27 cellular contexts compared by ENCODE assay signal in the genomic region with DNA sequence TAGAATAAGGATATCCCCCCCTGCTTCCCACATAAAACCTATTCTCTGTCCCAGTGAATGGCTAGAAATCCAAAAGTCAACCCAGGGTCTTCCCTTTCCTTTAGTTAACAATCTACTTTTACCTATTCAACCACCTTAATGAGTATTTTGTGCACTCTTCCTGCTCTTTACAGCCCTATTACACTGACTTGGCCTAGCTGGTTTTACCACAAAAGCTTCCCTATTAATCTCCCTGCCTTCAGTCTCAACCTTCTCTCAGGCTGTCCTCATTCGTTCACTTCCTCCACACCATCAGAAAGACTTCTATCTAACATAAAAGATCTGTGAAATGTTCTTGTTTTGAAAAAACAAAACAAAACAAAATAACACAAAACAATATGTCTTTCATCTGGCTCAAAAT. TPM values are rescaled to one million over a fixed set of nuclear protein-coding genes. Genes with fewer than 3 reads are reported as not detected.
DNase-seq lines count a peak whose midpoint lies in the region; FAIRE-seq and TF ChIP-seq lines count a peak whose summit lies in the region.
"Had no signal": no experiment of that assay in that cellular context is flagged by ENCODE, and none has a peak within 500 bp of the region (broad histone marks: within the 10 kb centered on the region; RNA-seq: fewer than 3 reads in every experiment).

No MANE protein-coding gene starts in this region.

- no peaks in the 10 kb centered on the region for H3K27me3 ChIP-seq in prostate gland (replicated peaks; ENCODE audit: insufficient read depth)
- H3K27me3 ChIP-seq: adrenal gland, body of pancreas, left lung, upper lobe of left lung had no signal

- H3K4me1 Mint-ChIP-seq in Calu3 (ENCODE audit: low read depth, unreplicated experiment), result peaks cover 19% of the 10 kb centered on the region
- H3K4me1 Mint-ChIP-seq in dendritic cell treated with granulocyte-macrophage colony-stimulating factor and Interleukin-4, amounts not matched to agents 40 ng/mL and 50 ng/mL, for 4 days (ENCODE audit: low read depth), result peaks cover 64% of the 10 kb centered on the region
- H3K4me1 Mint-ChIP-seq: naive B cell; stimulated activated effector memory CD8-positive, alpha-beta T cell treated with anti-CD3 and anti-CD28 coated beads, Interleukin-12 subunit alpha, Interleukin-12 subunit beta, amount 100 ng/mL, for 72 hours had no signal

- no peak for TF ChIP-seq POLR2A in prostate gland (IDR thresholded peaks at IDR 0.05)

- H3K4me3 Mint-ChIP-seq in Calu3 (ENCODE audit: low read depth, unreplicated experiment), result no peak overlapping the region
- H3K4me3 Mint-ChIP-seq in dendritic cell treated with granulocyte-macrophage colony-stimulating factor and Interleukin-4, amounts not matched to agents 40 ng/mL and 50 ng/mL, for 4 days, result no peak overlapping the region
- H3K4me3 Mint-ChIP-seq: activated naive CD4-positive, alpha-beta T cell treated with anti-CD3 and anti-CD28 coated beads, Interleukin-2, amount 10 ng/mL, durations not matched to agents 7 days and 5 days; naive B cell; stimulated activated effector memory CD8-positive, alpha-beta T cell treated with anti-CD3 and anti-CD28 coated beads, Interleukin-12 subunit alpha, Interleukin-12 subunit beta, amount 100 ng/mL, for 72 hours; T-cell had no signal

- in situ Hi-C loops in G401 (cut with HindIII; ENCODE audit: low sequenced_read_pairs), result no loop called here

- no peaks in the 10 kb centered on the region for H3K9me3 Mint-ChIP-seq in Calu3 (ENCODE audit: low read depth, unreplicated experiment)
- H3K9me3 Mint-ChIP-seq in dendritic cell treated with granulocyte-macrophage colony-stimulating factor and Interleukin-4, amounts not matched to agents 40 ng/mL and 50 ng/mL, for 4 days, result no peaks in the 10 kb centered on the region
- H3K9me3 Mint-ChIP-seq: activated naive CD4-positive, alpha-beta T cell treated with anti-CD3 and anti-CD28 coated beads, Interleukin-2, amount 10 ng/mL, durations not matched to agents 7 days and 5 days; stimulated activated effector memory CD8-positive, alpha-beta T cell treated with anti-CD3 and anti-CD28 coated beads, Interleukin-12 subunit alpha, Interleukin-12 subunit beta, amount 100 ng/mL, for 72 hours had no signal

- DNase-seq in Calu3, result no peak
- no peak for DNase-seq in GM19239 (ENCODE audit: insufficient read length, low spot score)
- DNase-seq in prostate gland (ENCODE audit: low spot score), result peak; percentile 20
- no peak for DNase-seq in G401 (ENCODE audit: low spot score)
- no peak for DNase-seq in head of caudate nucleus
- no peak for DNase-seq in kidney glomerular epithelial cell (lab: John Stamatoyannopoulos, UW)
- DNase-seq: activated CD4-positive, alpha-beta T cell treated with anti-CD3 and anti-CD28 coated beads, Interleukin-2, amount 50 U/mL, for 4 hours; activated CD4-positive, CD25-positive, alpha-beta regulatory T cell; activated naive CD4-positive, alpha-beta T cell treated with anti-CD3 and anti-CD28 coated beads, Interleukin-2, amount 10 ng/mL, durations not matched to agents 7 days and 5 days; adrenal gland; body of pancreas; Caco-2; cerebellar nuclear complex; DMS79 treated with DMSO at 0.1 percent for 48 hours; HCEC 1CT; left lung; naive B cell; NCI-H1436 treated with DMSO at 0.1 percent for 48 hours; NCI-H510A; psoas muscle; substantia nigra; T-cell; upper lobe of left lung had no signal

- H3K27ac ChIP-seq in prostate gland, result no peak overlapping the region
- H3K27ac ChIP-seq: C4-2B, psoas muscle had no signal

- no peaks in the 10 kb centered on the region for H3K9me3 ChIP-seq in prostate gland
- H3K9me3 ChIP-seq: adrenal gland, body of pancreas, Caco-2, left lung, psoas muscle, upper lobe of left lung had no signal

- no peak for TF ChIP-seq CTCF in Calu3 (IDR thresholded peaks at IDR 0.05; ENCODE audit: unreplicated experiment)
- TF ChIP-seq CTCF in prostate gland (IDR thresholded peaks at IDR 0.05), result no peak

- peak; percentile 37 for FAIRE-seq in GM19239 (lab: Jason Lieb, UNC)
- FAIRE-seq: HepG2 had no signal

- H3K36me3 Mint-ChIP-seq in Calu3 (ENCODE audit: insufficient read depth, unreplicated experiment), result no peaks in the 10 kb centered on the region
- peaks cover 77% of the 10 kb centered on the region for H3K36me3 Mint-ChIP-seq in dendritic cell treated with granulocyte-macrophage colony-stimulating factor and Interleukin-4, amounts not matched to agents 40 ng/mL and 50 ng/mL, for 4 days (ENCODE audit: low read depth)
- H3K36me3 Mint-ChIP-seq: activated naive CD4-positive, alpha-beta T cell treated with anti-CD3 and anti-CD28 coated beads, Interleukin-2, amount 10 ng/mL, durations not matched to agents 7 days and 5 days; stimulated activated effector memory CD8-positive, alpha-beta T cell treated with anti-CD3 and anti-CD28 coated beads, Interleukin-12 subunit alpha, Interleukin-12 subunit beta, amount 100 ng/mL, for 72 hours; T-cell had no signal

- no peaks in the 10 kb centered on the region for H3K36me3 ChIP-seq in prostate gland
- H3K36me3 ChIP-seq: left lung had no signal

- BruUV-seq in Calu3 (replicated peaks; lab: Mats Ljungman, UMichigan), result no TSS peak

- no peaks in the 10 kb centered on the region for H3K27me3 Mint-ChIP-seq in Calu3 (ENCODE audit: unreplicated experiment)
- no peaks in the 10 kb centered on the region for H3K27me3 Mint-ChIP-seq in dendritic cell treated with granulocyte-macrophage colony-stimulating factor and Interleukin-4, amounts not matched to agents 40 ng/mL and 50 ng/mL, for 4 days
- H3K27me3 Mint-ChIP-seq: activated naive CD4-positive, alpha-beta T cell treated with anti-CD3 and anti-CD28 coated beads, Interleukin-2, amount 10 ng/mL, durations not matched to agents 7 days and 5 days; T-cell had no signal

- intact Hi-C loops in Calu3 (cut with micrococcal nuclease; ENCODE audit: unreplicated experiment) (no loop called here), prostate gland (cut with DNase I) (no loop called here), head of caudate nucleus (cut with DNase I) (no loop called here)
- intact Hi-C loops in dendritic cell treated with granulocyte-macrophage colony-stimulating factor and Interleukin-4, amounts not matched to agents 40 ng/mL and 50 ng/mL, for 4 days (cut with micrococcal nuclease), result no loop called here

- 44% methylated on average over 1 of the region's 1 CpG for WGBS in prostate gland

- CTCF ChIA-PET in Calu3 (lab: Charles Lee), result no interaction called here

- peak overlapping the region; percentile 9 for H3K27ac Mint-ChIP-seq in Calu3 (ENCODE audit: unreplicated experiment)
- H3K27ac Mint-ChIP-seq in dendritic cell treated with granulocyte-macrophage colony-stimulating factor and Interleukin-4, amounts not matched to agents 40 ng/mL and 50 ng/mL, for 4 days, result peak overlapping the region; percentile 70
- H3K27ac Mint-ChIP-seq: activated naive CD4-positive, alpha-beta T cell treated with anti-CD3 and anti-CD28 coated beads, Interleukin-2, amount 10 ng/mL, durations not matched to agents 7 days and 5 days; stimulated activated effector memory CD8-positive, alpha-beta T cell treated with anti-CD3 and anti-CD28 coated beads, Interleukin-12 subunit alpha, Interleukin-12 subunit beta, amount 100 ng/mL, for 72 hours; T-cell had no signal

- no peaks in the 10 kb centered on the region for H3K4me1 ChIP-seq in prostate gland (replicated peaks)
- H3K4me1 ChIP-seq: body of pancreas had no signal

- H3K4me3 ChIP-seq in prostate gland, result no peak overlapping the region
- H3K4me3 ChIP-seq: adrenal gland, body of pancreas, left lung, psoas muscle, upper lobe of left lung had no signal

RNA-seq across cellular contexts. Expression of a gene that starts 16.2 kb away (rescaled TPM):
- total RNA-seq in Calu3 (2022) (20.6 and 23.7 TPM in 2 replicates), prostate gland (10 to 100 TPM; 20.2 to 74.6 TPM)
- 95.8 and 122 TPM in 2 replicates for total RNA-seq in G401 (2014; rRNA removed; shearing (Covaris generic))
